9 cellular contexts compared by ENCODE assay signal in genomic region chr18:23629444-23629946, GRCh38. TPM values are rescaled to one million over a fixed set of nuclear protein-coding genes. Genes with fewer than 3 reads are reported as not detected.
A peak's percentile ranks its signal among the peaks of the same experiment; 100 is the strongest.
DNase-seq lines count a peak whose midpoint lies in the region; ATAC-seq lines count a peak whose summit lies in the region.
"Had no signal": no experiment of that assay in that cellular context is flagged by ENCODE, and none has a peak within 500 bp of the region (broad histone marks: within the 10 kb centered on the region; RNA-seq: fewer than 3 reads in every experiment).

No MANE protein-coding gene starts in this region.

- DNase-seq in NCI-H2196 (lab: John Stamatoyannopoulos, UW; ENCODE audit: unreplicated experiment) = peak; percentile 68
- DNase-seq in renal cortical epithelial cell (ENCODE audit: low read depth) = peak; percentile 89
- no peak for DNase-seq in epidermal melanocyte (ENCODE audit: insufficient read length, low spot score)
- DNase-seq in activated gamma-delta T cell treated with Interleukin-2 at 50 U/mL for 16 hours = no peak
- DNase-seq in stimulated activated CD4-positive, alpha-beta T cell treated with anti-CD3 and anti-CD28 coated beads, Interleukin-2, amount 100 ng/mL, for 48 hours = no peak
- DNase-seq: activated CD4-positive, alpha-beta T cell treated with anti-CD3 and anti-CD28 coated beads for 4 hours; NCI-H82 had no signal

- peak; percentile 96 for ATAC-seq in GM19025 (IDR thresholded peaks at IDR 0.05; ENCODE audit: low read depth, unreplicated experiment)
- ATAC-seq in HG02840 (IDR thresholded peaks at IDR 0.05; ENCODE audit: low FRiP score, unreplicated experiment) = peak; percentile 82

RNA-seq across cellular contexts. Expression of gene ANKRD29, which starts 33.2 kb away (rescaled TPM):
- 7.1 and 7.2 TPM in 2 replicates for total RNA-seq in renal cortical epithelial cell

RNA-seq across cellular contexts. Expression of gene NPC1, which starts 43.2 kb away (rescaled TPM):
- total RNA-seq in renal cortical epithelial cell = 101 and 106 TPM in 2 replicates

RNA-seq across cellular contexts. Expression of gene LAMA3, which starts 59.8 kb away (rescaled TPM):
- total RNA-seq in renal cortical epithelial cell = 70.9 and 246 TPM in 2 replicates

Comparison
In these comparisons a context has a peak if more than half of its experiments do, and no peak if none do; other contexts are left out.
1. DNase-seq: peak in NCI-H2196 (single experiment) and renal cortical epithelial cell (single experiment); none in epidermal melanocyte (single experiment), activated gamma-delta T cell treated with Interleukin-2 at 50 U/mL for 16 hours (single experiment) and stimulated activated CD4-positive, alpha-beta T cell treated with anti-CD3 and anti-CD28 coated beads, Interleukin-2, amount 100 ng/mL, for 48 hours (0 of 2).